In genomic region chr10:86293323-86293840, GRCh38 we compare ENCODE assay signal across 17 cellular contexts.
"Had no signal": no experiment of that assay in that cellular context is flagged by ENCODE, and none has a peak within 500 bp of the region (broad histone marks: within the 10 kb centered on the region; RNA-seq: fewer than 3 reads in every experiment).

No MANE protein-coding gene starts in this region.

- DNase-seq: activated CD4-positive, alpha-beta T cell treated with anti-CD3 and anti-CD28 coated beads, Interleukin-2, amount 10 ng/mL, durations not matched to agents 7 days and 5 days; activated effector memory CD4-positive, alpha-beta T cell treated with Interleukin-2 at 50 U/mL for 16 hours; activated T-cell treated with anti-CD3 and anti-CD28 coated beads, Interleukin-2, amount 50 U/mL, for 24 hours; amniotic stem cell; body of pancreas; central memory CD4-positive, alpha-beta T cell; cortex of kidney; effector CD8-positive, alpha-beta T cell; foreskin melanocyte; mucosa of descending colon; naive thymus-derived CD4-positive, alpha-beta T cell; T-helper 2 cell had no signal

- FAIRE-seq: islet of Langerhans had no signal

- H3K4me1 ChIP-seq: body of pancreas, parathyroid adenoma, thyroid gland had no signal

- H3K4me3 ChIP-seq: body of pancreas, mucosa of descending colon, thyroid gland had no signal

- H3K27ac ChIP-seq: body of pancreas, parathyroid adenoma, thyroid gland had no signal

- H3K9ac ChIP-seq: parathyroid adenoma had no signal

- H2AFZ ChIP-seq: parathyroid adenoma had no signal

- ATAC-seq: body of pancreas; naive thymus-derived CD4-positive, alpha-beta T cell; stimulated activated effector memory CD8-positive, alpha-beta T cell treated with anti-CD3 and anti-CD28 coated beads, Interleukin-12 subunit alpha, Interleukin-12 subunit beta, amount 100 ng/mL, for 72 hours had no signal

- H3K36me3 Mint-ChIP-seq: activated naive CD8-positive, alpha-beta T cell; naive thymus-derived CD4-positive, alpha-beta T cell; stimulated activated effector memory CD8-positive, alpha-beta T cell treated with anti-CD3 and anti-CD28 coated beads, Interleukin-12 subunit alpha, Interleukin-12 subunit beta, amount 100 ng/mL, for 72 hours had no signal

- H3K27ac Mint-ChIP-seq: activated CD4-positive, alpha-beta T cell treated with anti-CD3 and anti-CD28 coated beads, Interleukin-2, amount 10 ng/mL, durations not matched to agents 7 days and 5 days; activated naive CD8-positive, alpha-beta T cell; activated T-cell treated with anti-CD3 and anti-CD28 coated beads, Interleukin-2, amount 50 U/mL, for 24 hours; naive thymus-derived CD4-positive, alpha-beta T cell; stimulated activated effector memory CD8-positive, alpha-beta T cell treated with anti-CD3 and anti-CD28 coated beads, Interleukin-12 subunit alpha, Interleukin-12 subunit beta, amount 100 ng/mL, for 72 hours had no signal

- H3K27me3 ChIP-seq: body of pancreas, thyroid gland had no signal

- H3K9me3 Mint-ChIP-seq: activated CD4-positive, alpha-beta T cell treated with anti-CD3 and anti-CD28 coated beads, Interleukin-2, amount 10 ng/mL, durations not matched to agents 7 days and 5 days; activated T-cell treated with anti-CD3 and anti-CD28 coated beads, Interleukin-2, amount 50 U/mL, for 24 hours; naive thymus-derived CD4-positive, alpha-beta T cell; stimulated activated effector memory CD8-positive, alpha-beta T cell treated with anti-CD3 and anti-CD28 coated beads, Interleukin-12 subunit alpha, Interleukin-12 subunit beta, amount 100 ng/mL, for 72 hours had no signal

- H3K79me2 ChIP-seq: parathyroid adenoma had no signal

- H3K9me3 ChIP-seq: body of pancreas, mucosa of descending colon, thyroid gland had no signal

- H3K36me3 ChIP-seq: thyroid gland had no signal
